Comparison of ENCODE assay signal across 18 cellular contexts in the genomic region with DNA sequence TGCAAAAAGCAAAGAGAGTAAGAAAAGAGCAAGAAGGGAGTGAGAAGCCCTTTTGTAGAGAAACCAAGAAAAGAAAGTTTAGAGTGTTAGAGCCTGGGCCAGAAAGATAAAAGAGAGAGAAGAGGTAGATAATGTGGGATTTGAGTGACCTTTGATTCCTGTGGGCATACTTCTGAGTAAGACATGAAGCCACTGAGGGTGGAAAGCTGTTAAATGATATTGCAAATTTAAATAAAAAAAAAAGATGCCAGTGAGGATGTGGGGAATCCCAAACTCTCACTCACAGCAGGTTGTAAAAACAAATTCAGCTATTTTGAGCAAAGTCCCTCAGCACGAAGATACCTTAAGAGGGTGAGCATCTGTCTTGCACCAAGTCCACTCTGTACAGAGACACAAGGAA.
"Had no signal": no experiment of that assay in that cellular context is flagged by ENCODE, and none has a peak within 500 bp of the region (broad histone marks: within the 10 kb centered on the region; RNA-seq: fewer than 3 reads in every experiment).

No MANE protein-coding gene starts in this region.

- ATAC-seq: activated CD8-positive, alpha-beta memory T cell treated with anti-CD3 and anti-CD28 coated beads, Interleukin-2, amount 10 ng/mL, durations not matched to agents 7 days and 5 days; esophagus mucosa; naive thymus-derived CD4-positive, alpha-beta T cell; pancreas had no signal

- H3K4me3 ChIP-seq: colonic mucosa, lung, pancreas, sigmoid colon, thyroid gland had no signal

- H3K4me3 Mint-ChIP-seq: activated CD8-positive, alpha-beta memory T cell treated with anti-CD3 and anti-CD28 coated beads, Interleukin-2, amount 10 ng/mL, durations not matched to agents 7 days and 5 days; naive thymus-derived CD4-positive, alpha-beta T cell; T-helper 2 cell treated with Interferon-gamma antibody and Interleukin-4, amounts not matched to agents 5 μg/mL and 100 μg/mL, for 36 hours had no signal

- DNase-seq: activated CD4-positive, alpha-beta T cell treated with anti-CD3 and anti-CD28 coated beads for 1 hour; activated CD4-positive, alpha-beta T cell treated with anti-CD3 and anti-CD28 coated beads, Interleukin-2, amount 50 U/mL, for 4 hours; activated CD8-positive, alpha-beta memory T cell treated with anti-CD3 and anti-CD28 coated beads, Interleukin-2, amount 10 ng/mL, durations not matched to agents 7 days and 5 days; activated effector memory CD4-positive, alpha-beta T cell treated with Interleukin-2 at 50 U/mL for 16 hours; activated naive CD4-positive, alpha-beta T cell treated with anti-CD3 and anti-CD28 coated beads, Interleukin-2, amount 50 U/mL, for 16 hours; activated T-cell treated with anti-CD3 and anti-CD28 coated beads, Interleukin-2, amount 50 U/mL, for 1 hour; caudate nucleus; colonic mucosa; islet precursor cell; naive thymus-derived CD4-positive, alpha-beta T cell; pancreas; sigmoid colon; spleen; stimulated activated CD4-positive, alpha-beta T cell treated with anti-CD3 and anti-CD28 coated beads, Interleukin-1b, Interleukin-23, amount 100 ng/mL, for 48 hours; thyroid gland had no signal

- H3K4me1 ChIP-seq: colonic mucosa, pancreas, sigmoid colon had no signal

- H3K4me1 Mint-ChIP-seq: activated CD8-positive, alpha-beta memory T cell treated with anti-CD3 and anti-CD28 coated beads, Interleukin-2, amount 10 ng/mL, durations not matched to agents 7 days and 5 days; naive thymus-derived CD4-positive, alpha-beta T cell had no signal

- H3K9me3 ChIP-seq: colonic mucosa, pancreas, sigmoid colon, spleen, thyroid gland had no signal

- H3K36me3 Mint-ChIP-seq: activated CD8-positive, alpha-beta memory T cell treated with anti-CD3 and anti-CD28 coated beads, Interleukin-2, amount 10 ng/mL, durations not matched to agents 7 days and 5 days; naive thymus-derived CD4-positive, alpha-beta T cell had no signal

- H3K9me3 Mint-ChIP-seq: naive thymus-derived CD4-positive, alpha-beta T cell; T-helper 2 cell treated with Interferon-gamma antibody and Interleukin-4, amounts not matched to agents 5 μg/mL and 100 μg/mL, for 36 hours had no signal

- H3K27ac Mint-ChIP-seq: activated CD8-positive, alpha-beta memory T cell treated with anti-CD3 and anti-CD28 coated beads, Interleukin-2, amount 10 ng/mL, durations not matched to agents 7 days and 5 days; naive thymus-derived CD4-positive, alpha-beta T cell; T-helper 2 cell treated with Interferon-gamma antibody and Interleukin-4, amounts not matched to agents 5 μg/mL and 100 μg/mL, for 36 hours had no signal

- H3K27me3 ChIP-seq: colonic mucosa, pancreas, sigmoid colon, spleen, thyroid gland had no signal

- H3K27ac ChIP-seq: colonic mucosa, pancreas, sigmoid colon, thyroid gland had no signal

- H3K36me3 ChIP-seq: colonic mucosa, pancreas, sigmoid colon, spleen, thyroid gland had no signal
